ENCODE assay signal across 29 cellular contexts in genomic region chr4:151446208-151446607, GRCh38.
"Had no signal": no experiment of that assay in that cellular context is flagged by ENCODE, and none has a peak within 500 bp of the region (broad histone marks: within the 10 kb centered on the region; RNA-seq: fewer than 3 reads in every experiment).

No MANE protein-coding gene starts in this region.

- H3K27me3 Mint-ChIP-seq: type B pancreatic cell had no signal

- H3K4me3 Mint-ChIP-seq: stimulated activated effector memory CD8-positive, alpha-beta T cell treated with anti-CD3 and anti-CD28 coated beads, Interleukin-12 subunit alpha, Interleukin-12 subunit beta, amount 100 ng/mL, for 72 hours; stimulated activated memory B cell treated with anti-CD40 and anti-IgM and Interleukin-4, amounts not matched to agents 10 μg/mL and 1 μg/mL and 100 μg/mL, for 72 hours; stimulated activated naive B cell treated with anti-CD40 and anti-IgM and Interleukin-4, amounts not matched to agents 10 μg/mL and 1 μg/mL and 100 μg/mL, for 72 hours; stimulated activated naive CD8-positive, alpha-beta T cell treated with anti-CD3 and anti-CD28 coated beads, Interleukin-15, amount 100 ng/mL, for 72 hours; stimulated activated naive CD8-positive, alpha-beta T cell treated with anti-CD3 and anti-CD28 coated beads, Interleukin-15, Interleukin-2, amounts not matched to agents 100 ng/mL and 50 ng/mL, for 24 hours; type B pancreatic cell had no signal

- H3K4me1 Mint-ChIP-seq: stimulated activated effector memory CD8-positive, alpha-beta T cell treated with anti-CD3 and anti-CD28 coated beads, Interleukin-12 subunit alpha, Interleukin-12 subunit beta, amount 100 ng/mL, for 72 hours; stimulated activated memory B cell treated with anti-CD40 and anti-IgM and Interleukin-4, amounts not matched to agents 10 μg/mL and 1 μg/mL and 100 μg/mL, for 72 hours; stimulated activated naive B cell treated with anti-CD40 and anti-IgM and Interleukin-4, amounts not matched to agents 10 μg/mL and 1 μg/mL and 100 μg/mL, for 72 hours; stimulated activated naive CD8-positive, alpha-beta T cell treated with anti-CD3 and anti-CD28 coated beads, Interleukin-15, amount 100 ng/mL, for 72 hours had no signal

- H3K9me3 Mint-ChIP-seq: stimulated activated effector memory CD8-positive, alpha-beta T cell treated with anti-CD3 and anti-CD28 coated beads, Interleukin-12 subunit alpha, Interleukin-12 subunit beta, amount 100 ng/mL, for 72 hours; stimulated activated memory B cell treated with anti-CD40 and anti-IgM and Interleukin-4, amounts not matched to agents 10 μg/mL and 1 μg/mL and 100 μg/mL, for 72 hours; stimulated activated naive B cell treated with anti-CD40 and anti-IgM and Interleukin-4, amounts not matched to agents 10 μg/mL and 1 μg/mL and 100 μg/mL, for 72 hours; stimulated activated naive CD8-positive, alpha-beta T cell treated with anti-CD3 and anti-CD28 coated beads, Interleukin-15, amount 100 ng/mL, for 72 hours; stimulated activated naive CD8-positive, alpha-beta T cell treated with anti-CD3 and anti-CD28 coated beads, Interleukin-15, Interleukin-2, amounts not matched to agents 100 ng/mL and 50 ng/mL, for 24 hours; type B pancreatic cell had no signal

- ATAC-seq: stimulated activated effector memory CD8-positive, alpha-beta T cell treated with anti-CD3 and anti-CD28 coated beads, Interleukin-12 subunit alpha, Interleukin-12 subunit beta, amount 100 ng/mL, for 72 hours; stimulated activated memory B cell treated with anti-CD40 and anti-IgM and Interleukin-4, amounts not matched to agents 10 μg/mL and 1 μg/mL and 100 μg/mL, for 72 hours; stimulated activated naive B cell treated with anti-CD40 and anti-IgM and Interleukin-4, amounts not matched to agents 10 μg/mL and 1 μg/mL and 100 μg/mL, for 72 hours; stimulated activated naive CD8-positive, alpha-beta T cell treated with anti-CD3 and anti-CD28 coated beads, Interleukin-15, amount 100 ng/mL, for 72 hours; stimulated activated naive CD8-positive, alpha-beta T cell treated with anti-CD3 and anti-CD28 coated beads, Interleukin-15, Interleukin-2, amounts not matched to agents 100 U/mL and 50 U/mL, for 24 hours; upper lobe of right lung had no signal

- DNase-seq: stimulated activated CD4-positive, alpha-beta T cell treated with anti-CD3 and anti-CD28 coated beads, Interleukin-2, amount 100 ng/mL, for 48 hours; stimulated activated CD4-positive, alpha-beta T cell treated with anti-CD3 and anti-CD28 coated beads, Interleukin-4, amount 100 ng/mL, for 1 hour; stimulated activated CD4-positive, alpha-beta T cell treated with anti-CD3 and anti-CD28 coated beads, Interleukin-4, amount 100 ng/mL, for 24 hours; stimulated activated CD4-positive, alpha-beta T cell treated with anti-CD3 and anti-CD28 coated beads, Interleukin-4, amount 100 ng/mL, for 4 hours; stimulated activated CD8-positive, alpha-beta memory T cell treated with anti-CD3 and anti-CD28 coated beads, Interleukin-4, amount 100 ng/mL, for 48 hours; stimulated activated naive B cell treated with anti-CD40 and anti-IgM and Interleukin-4, amounts not matched to agents 10 μg/mL and 1 μg/mL and 100 μg/mL, for 72 hours; stimulated activated naive CD4-positive, alpha-beta T cell; stimulated activated naive CD4-positive, alpha-beta T cell treated with Interleukin-2 at 50 U/mL for 16 hours; stimulated activated naive CD8-positive, alpha-beta T cell treated with anti-CD3 and anti-CD28 coated beads, Interleukin-15, amount 100 ng/mL, for 72 hours; stimulated activated naive CD8-positive, alpha-beta T cell treated with anti-CD3 and anti-CD28 coated beads, Interleukin-15, Interleukin-2, amounts not matched to agents 100 U/mL and 50 U/mL, for 24 hours; stomach; substantia nigra; testis; thyroid gland; tibial artery; transverse colon; trophoblast cell; upper lobe of left lung; upper lobe of right lung; uterus had no signal

- H3K4me1 ChIP-seq: stomach, testis, tibial artery, tibial nerve, transverse colon, upper lobe of left lung, upper lobe of right lung, uterus, vagina had no signal

- H3K27ac Mint-ChIP-seq: stimulated activated effector memory CD8-positive, alpha-beta T cell treated with anti-CD3 and anti-CD28 coated beads, Interleukin-12 subunit alpha, Interleukin-12 subunit beta, amount 100 ng/mL, for 72 hours; stimulated activated memory B cell treated with anti-CD40 and anti-IgM and Interleukin-4, amounts not matched to agents 10 μg/mL and 1 μg/mL and 100 μg/mL, for 72 hours; stimulated activated naive B cell treated with anti-CD40 and anti-IgM and Interleukin-4, amounts not matched to agents 10 μg/mL and 1 μg/mL and 100 μg/mL, for 72 hours; stimulated activated naive CD8-positive, alpha-beta T cell treated with anti-CD3 and anti-CD28 coated beads, Interleukin-15, amount 100 ng/mL, for 72 hours; stimulated activated naive CD8-positive, alpha-beta T cell treated with anti-CD3 and anti-CD28 coated beads, Interleukin-15, Interleukin-2, amounts not matched to agents 100 ng/mL and 50 ng/mL, for 24 hours; type B pancreatic cell had no signal

- FAIRE-seq: urothelium cell line had no signal

- H3K36me3 Mint-ChIP-seq: stimulated activated effector memory CD8-positive, alpha-beta T cell treated with anti-CD3 and anti-CD28 coated beads, Interleukin-12 subunit alpha, Interleukin-12 subunit beta, amount 100 ng/mL, for 72 hours; stimulated activated memory B cell treated with anti-CD40 and anti-IgM and Interleukin-4, amounts not matched to agents 10 μg/mL and 1 μg/mL and 100 μg/mL, for 72 hours; stimulated activated naive B cell treated with anti-CD40 and anti-IgM and Interleukin-4, amounts not matched to agents 10 μg/mL and 1 μg/mL and 100 μg/mL, for 72 hours; type B pancreatic cell had no signal

- H3K9me3 ChIP-seq: stomach, suprapubic skin, testis, thoracic aorta, thyroid gland, tibial artery, tibial nerve, transverse colon, upper lobe of left lung, upper lobe of right lung, uterus, vagina had no signal

- H3K4me3 ChIP-seq: stomach, suprapubic skin, testis, thoracic aorta, thyroid gland, tibial artery, tibial nerve, transverse colon, upper lobe of left lung, upper lobe of right lung, uterus, vagina had no signal

- H3K36me3 ChIP-seq: stomach, suprapubic skin, thoracic aorta, thyroid gland, tibial artery, tibial nerve, transverse colon, upper lobe of left lung, upper lobe of right lung, uterus, vagina had no signal

- H3K27ac ChIP-seq: stomach, suprapubic skin, testis, thoracic aorta, thyroid gland, tibial artery, tibial nerve, transverse colon, upper lobe of left lung, upper lobe of right lung, uterus, vagina had no signal
